Comparison of ENCODE assay signal across 25 cellular contexts in the genomic region with DNA sequence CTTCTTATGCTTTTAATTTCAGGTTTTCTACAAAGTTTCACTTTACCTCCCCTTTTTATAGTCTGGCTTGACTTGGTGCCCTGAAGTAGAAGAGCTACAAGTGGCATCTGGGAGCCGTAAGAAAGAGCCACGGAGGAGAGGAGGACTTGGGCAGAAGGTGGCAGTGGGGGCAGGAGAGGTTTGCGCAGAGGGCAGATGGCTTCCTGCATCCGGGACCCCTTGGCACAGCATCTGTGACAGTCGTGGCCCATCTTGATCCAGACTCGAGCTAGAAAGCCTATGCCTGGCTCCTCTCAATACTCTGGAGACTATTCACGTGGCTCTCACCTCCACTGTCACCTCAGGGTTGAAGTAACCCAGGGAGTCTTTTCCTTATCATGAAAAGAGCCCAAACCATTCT.
"Had no signal": no experiment of that assay in that cellular context is flagged by ENCODE, and none has a peak within 500 bp of the region (broad histone marks: within the 10 kb centered on the region; RNA-seq: fewer than 3 reads in every experiment).

No MANE protein-coding gene starts in this region.

- ATAC-seq: effector memory CD8-positive, alpha-beta T cell; esophagus mucosa; gastrocnemius medialis; left lobe of liver; mucosa of descending colon; naive thymus-derived CD4-positive, alpha-beta T cell; pancreas; right lobe of liver; stimulated activated naive B cell treated with anti-CD40 and anti-IgM and Interleukin-4, amounts not matched to agents 10 μg/mL and 1 μg/mL and 100 μg/mL, for 72 hours had no signal

- H3K9ac ChIP-seq: neural progenitor cell had no signal

- DNase-seq: cortex of kidney; effector memory CD8-positive, alpha-beta T cell; foreskin fibroblast; gastrocnemius medialis; head of caudate nucleus; mucosa of descending colon; naive thymus-derived CD4-positive, alpha-beta T cell; pancreas; right lobe of liver; small intestine; stimulated activated CD4-positive, alpha-beta T cell treated with anti-CD3 and anti-CD28 coated beads, Interleukin-15, amount 100 ng/mL, for 24 hours; stimulated activated CD4-positive, alpha-beta T cell treated with anti-CD3 and anti-CD28 coated beads, Interleukin-2, amount 100 ng/mL, for 48 hours; stimulated activated naive B cell treated with anti-CD40 and anti-IgM and Interleukin-4, amounts not matched to agents 10 μg/mL and 1 μg/mL and 100 μg/mL, for 72 hours; upper lobe of left lung had no signal

- H3K27ac Mint-ChIP-seq: effector memory CD8-positive, alpha-beta T cell; memory B cell; mesothelial cell of epicardium; naive thymus-derived CD4-positive, alpha-beta T cell; nephron; neural progenitor cell; stimulated activated naive B cell treated with anti-CD40 and anti-IgM and Interleukin-4, amounts not matched to agents 10 μg/mL and 1 μg/mL and 100 μg/mL, for 72 hours; stimulated activated naive CD8-positive, alpha-beta T cell treated with anti-CD3 and anti-CD28 coated beads, Interleukin-15, Interleukin-2, amounts not matched to agents 100 ng/mL and 50 ng/mL, for 24 hours had no signal

- H2AFZ ChIP-seq: neural progenitor cell had no signal

- H3K4me3 Mint-ChIP-seq: effector memory CD8-positive, alpha-beta T cell; memory B cell; mesothelial cell of epicardium; naive thymus-derived CD4-positive, alpha-beta T cell; nephron; neural progenitor cell; stimulated activated naive B cell treated with anti-CD40 and anti-IgM and Interleukin-4, amounts not matched to agents 10 μg/mL and 1 μg/mL and 100 μg/mL, for 72 hours; stimulated activated naive CD8-positive, alpha-beta T cell treated with anti-CD3 and anti-CD28 coated beads, Interleukin-15, Interleukin-2, amounts not matched to agents 100 ng/mL and 50 ng/mL, for 24 hours had no signal

- H3K4me2 ChIP-seq: neural progenitor cell had no signal

- H3K9me3 ChIP-seq: gastrocnemius medialis, mucosa of descending colon, pancreas, right lobe of liver had no signal

- H3K27me3 ChIP-seq: gastrocnemius medialis, neural progenitor cell, pancreas, right lobe of liver, upper lobe of left lung had no signal

- H3K4me1 ChIP-seq: pancreas, right lobe of liver had no signal

- H3K36me3 ChIP-seq: gastrocnemius medialis, neural progenitor cell, pancreas, right lobe of liver, thoracic aorta, tibial nerve, upper lobe of left lung had no signal

- H3K4me3 ChIP-seq: gastrocnemius medialis, lung, mucosa of descending colon, neural progenitor cell, pancreas, right lobe of liver, thoracic aorta, tibial nerve, upper lobe of left lung had no signal

- H3K27ac ChIP-seq: epithelial cell of prostate, gastrocnemius medialis, neural progenitor cell, pancreas, right lobe of liver, thoracic aorta, tibial nerve, upper lobe of left lung had no signal
